ENCODE assay signal across 1 cellular context in genomic region chr17:50684612-50685333, GRCh38.
TF ChIP-seq lines count a peak whose summit lies in the region.

No MANE protein-coding gene starts in this region.

TF ChIP-seq in HepG2, 621 proteins besides CTCF, POLR2A, EP300 and RAD21 (continued from another document and continues in another):
- TF ChIP-seq REST (IDR thresholded peaks at IDR 0.05; ENCODE audit: borderline replicate concordance in 1 of 2, low read depth in 1 of 2, low read length in 2 of 2) (peak in 1 of 2 experiments; percentile 74; a peak in 1 of 4 replicates), TCF7L2 (IDR thresholded peaks at IDR 0.05; ENCODE audit: low read depth, low read length) (no peak), RCOR2 (CRISPR knock-in tag; IDR thresholded peaks at IDR 0.05) (peak; percentile 94), KMT2B (CRISPR knock-in tag; IDR thresholded peaks at IDR 0.05) (peak; percentile 78), SIX4 (CRISPR knock-in tag; IDR thresholded peaks at IDR 0.05) (peak; percentile 100), MBD4 (IDR thresholded peaks at IDR 0.05; ENCODE audit: borderline replicate concordance, low read length) (no peak; the same call in 1 of the 2 replicates), LCORL (IDR thresholded peaks at IDR 0.05) (no peak), LCORL (CRISPR knock-in tag; IDR thresholded peaks at IDR 0.05) (peak; percentile 99), ZNF18 (CRISPR knock-in tag; IDR thresholded peaks at IDR 0.05; ENCODE audit: insufficient replicate concordance) (peak; percentile 93), PLSCR1 (CRISPR knock-in tag; IDR thresholded peaks at IDR 0.05; ENCODE audit: borderline replicate concordance) (no peak), ZNF660 (CRISPR knock-in tag; IDR thresholded peaks at IDR 0.05; ENCODE audit: borderline replicate concordance, low read depth) (no peak), SYNCRIP (IDR thresholded peaks at IDR 0.05; ENCODE audit: insufficient read depth, low read depth, low read length) (no peak), MTF2 (CRISPR knock-in tag; IDR thresholded peaks at IDR 0.05; ENCODE audit: borderline replicate concordance) (no peak; the same call in 1 of the 2 replicates), FOXC1 (CRISPR knock-in tag; IDR thresholded peaks at IDR 0.05; ENCODE audit: borderline replicate concordance) (peak; percentile 85; the same call in 1 of the 2 replicates), HIC2 (CRISPR knock-in tag; IDR thresholded peaks at IDR 0.05; ENCODE audit: low read depth) (peak; percentile 93), SMAD9 (CRISPR knock-in tag; IDR thresholded peaks at IDR 0.05) (no peak), FOXP1 (IDR thresholded peaks at IDR 0.05) (peak; percentile 65; the same call in 1 of the 2 replicates), FOXP1 (CRISPR knock-in tag; IDR thresholded peaks at IDR 0.05) (peak; percentile 93), ZNF577 (CRISPR knock-in tag; IDR thresholded peaks at IDR 0.05; ENCODE audit: borderline replicate concordance, low read depth) (no peak), XBP1 (CRISPR knock-in tag; IDR thresholded peaks at IDR 0.05) (0 out of 2 replicates have a peak, but pooled peaks have one; percentile 16), ZNF562 (CRISPR knock-in tag; IDR thresholded peaks at IDR 0.05; ENCODE audit: borderline replicate concordance) (no peak), ZSCAN9 (CRISPR knock-in tag; IDR thresholded peaks at IDR 0.05; ENCODE audit: borderline replicate concordance) (peak; percentile 95), HNF4G (IDR thresholded peaks at IDR 0.05; ENCODE audit: borderline replicate concordance, low read depth, low read length) (peak; percentile 95), HNF4G (CRISPR knock-in tag; IDR thresholded peaks at IDR 0.05; ENCODE audit: borderline replicate concordance, low read depth) (peak; percentile 96), ZMYM3 (CRISPR knock-in tag; IDR thresholded peaks at IDR 0.05) (peak; percentile 100), NFKBIZ (CRISPR knock-in tag; IDR thresholded peaks at IDR 0.05) (peak; percentile 86; the same call in 1 of the 2 replicates), MTA1 (CRISPR knock-in tag; IDR thresholded peaks at IDR 0.05; ENCODE audit: borderline replicate concordance) (peak; percentile 98), KDM2A (CRISPR knock-in tag; IDR thresholded peaks at IDR 0.05; ENCODE audit: borderline replicate concordance, low read depth) (peak; percentile 95), KLF11 (CRISPR knock-in tag; IDR thresholded peaks at IDR 0.05) (peak; percentile 92; the same call in 1 of the 2 replicates), ZNF713 (CRISPR knock-in tag; IDR thresholded peaks at IDR 0.05) (0 out of 2 replicates have a peak, but pooled peaks have one; percentile 4), ZBTB2 (CRISPR knock-in tag; IDR thresholded peaks at IDR 0.05; ENCODE audit: low read depth) (no peak), KAT7 (CRISPR knock-in tag; IDR thresholded peaks at IDR 0.05; ENCODE audit: borderline replicate concordance) (peak; percentile 98), NFIC (IDR thresholded peaks at IDR 0.05; ENCODE audit: low read length) (peak; percentile 83; the same call in 1 of the 2 replicates), RBAK (CRISPR knock-in tag; IDR thresholded peaks at IDR 0.05) (no peak), ZNF430 (CRISPR knock-in tag; IDR thresholded peaks at IDR 0.05) (peak; percentile 99), ZNF564 (CRISPR knock-in tag; IDR thresholded peaks at IDR 0.05) (no peak), SIN3A (IDR thresholded peaks at IDR 0.05; ENCODE audit: borderline replicate concordance, low read depth, low read length) (peak; percentile 70; the same call in 1 of the 2 replicates), ELF4 (CRISPR knock-in tag; IDR thresholded peaks at IDR 0.05; ENCODE audit: borderline replicate concordance) (peak; percentile 91; the same call in 1 of the 2 replicates), SP140L (CRISPR knock-in tag; IDR thresholded peaks at IDR 0.05; ENCODE audit: borderline replicate concordance) (peak; percentile 64; the same call in 1 of the 2 replicates), TBX3 (IDR thresholded peaks at IDR 0.05; ENCODE audit: borderline replicate concordance) (peak; percentile 73; the same call in 1 of the 2 replicates), SP4 (CRISPR knock-in tag; IDR thresholded peaks at IDR 0.05) (peak; percentile 57; the same call in 1 of the 2 replicates), GPN1 (CRISPR knock-in tag; IDR thresholded peaks at IDR 0.05; ENCODE audit: borderline replicate concordance) (no peak), MYC (CRISPR knock-in tag; IDR thresholded peaks at IDR 0.05; ENCODE audit: borderline replicate concordance) (peak; percentile 85; the same call in 1 of the 2 replicates)
- TF ChIP-seq, protein P1, sequence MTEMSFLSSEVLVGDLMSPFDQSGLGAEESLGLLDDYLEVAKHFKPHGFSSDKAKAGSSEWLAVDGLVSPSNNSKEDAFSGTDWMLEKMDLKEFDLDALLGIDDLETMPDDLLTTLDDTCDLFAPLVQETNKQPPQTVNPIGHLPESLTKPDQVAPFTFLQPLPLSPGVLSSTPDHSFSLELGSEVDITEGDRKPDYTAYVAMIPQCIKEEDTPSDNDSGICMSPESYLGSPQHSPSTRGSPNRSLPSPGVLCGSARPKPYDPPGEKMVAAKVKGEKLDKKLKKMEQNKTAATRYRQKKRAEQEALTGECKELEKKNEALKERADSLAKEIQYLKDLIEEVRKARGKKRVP (CRISPR knock-in tag; IDR thresholded peaks at IDR 0.05): peak in 1 of 2 experiments; percentile 83; a peak in 2 of 4 replicates
- TF ChIP-seq, protein P2, sequence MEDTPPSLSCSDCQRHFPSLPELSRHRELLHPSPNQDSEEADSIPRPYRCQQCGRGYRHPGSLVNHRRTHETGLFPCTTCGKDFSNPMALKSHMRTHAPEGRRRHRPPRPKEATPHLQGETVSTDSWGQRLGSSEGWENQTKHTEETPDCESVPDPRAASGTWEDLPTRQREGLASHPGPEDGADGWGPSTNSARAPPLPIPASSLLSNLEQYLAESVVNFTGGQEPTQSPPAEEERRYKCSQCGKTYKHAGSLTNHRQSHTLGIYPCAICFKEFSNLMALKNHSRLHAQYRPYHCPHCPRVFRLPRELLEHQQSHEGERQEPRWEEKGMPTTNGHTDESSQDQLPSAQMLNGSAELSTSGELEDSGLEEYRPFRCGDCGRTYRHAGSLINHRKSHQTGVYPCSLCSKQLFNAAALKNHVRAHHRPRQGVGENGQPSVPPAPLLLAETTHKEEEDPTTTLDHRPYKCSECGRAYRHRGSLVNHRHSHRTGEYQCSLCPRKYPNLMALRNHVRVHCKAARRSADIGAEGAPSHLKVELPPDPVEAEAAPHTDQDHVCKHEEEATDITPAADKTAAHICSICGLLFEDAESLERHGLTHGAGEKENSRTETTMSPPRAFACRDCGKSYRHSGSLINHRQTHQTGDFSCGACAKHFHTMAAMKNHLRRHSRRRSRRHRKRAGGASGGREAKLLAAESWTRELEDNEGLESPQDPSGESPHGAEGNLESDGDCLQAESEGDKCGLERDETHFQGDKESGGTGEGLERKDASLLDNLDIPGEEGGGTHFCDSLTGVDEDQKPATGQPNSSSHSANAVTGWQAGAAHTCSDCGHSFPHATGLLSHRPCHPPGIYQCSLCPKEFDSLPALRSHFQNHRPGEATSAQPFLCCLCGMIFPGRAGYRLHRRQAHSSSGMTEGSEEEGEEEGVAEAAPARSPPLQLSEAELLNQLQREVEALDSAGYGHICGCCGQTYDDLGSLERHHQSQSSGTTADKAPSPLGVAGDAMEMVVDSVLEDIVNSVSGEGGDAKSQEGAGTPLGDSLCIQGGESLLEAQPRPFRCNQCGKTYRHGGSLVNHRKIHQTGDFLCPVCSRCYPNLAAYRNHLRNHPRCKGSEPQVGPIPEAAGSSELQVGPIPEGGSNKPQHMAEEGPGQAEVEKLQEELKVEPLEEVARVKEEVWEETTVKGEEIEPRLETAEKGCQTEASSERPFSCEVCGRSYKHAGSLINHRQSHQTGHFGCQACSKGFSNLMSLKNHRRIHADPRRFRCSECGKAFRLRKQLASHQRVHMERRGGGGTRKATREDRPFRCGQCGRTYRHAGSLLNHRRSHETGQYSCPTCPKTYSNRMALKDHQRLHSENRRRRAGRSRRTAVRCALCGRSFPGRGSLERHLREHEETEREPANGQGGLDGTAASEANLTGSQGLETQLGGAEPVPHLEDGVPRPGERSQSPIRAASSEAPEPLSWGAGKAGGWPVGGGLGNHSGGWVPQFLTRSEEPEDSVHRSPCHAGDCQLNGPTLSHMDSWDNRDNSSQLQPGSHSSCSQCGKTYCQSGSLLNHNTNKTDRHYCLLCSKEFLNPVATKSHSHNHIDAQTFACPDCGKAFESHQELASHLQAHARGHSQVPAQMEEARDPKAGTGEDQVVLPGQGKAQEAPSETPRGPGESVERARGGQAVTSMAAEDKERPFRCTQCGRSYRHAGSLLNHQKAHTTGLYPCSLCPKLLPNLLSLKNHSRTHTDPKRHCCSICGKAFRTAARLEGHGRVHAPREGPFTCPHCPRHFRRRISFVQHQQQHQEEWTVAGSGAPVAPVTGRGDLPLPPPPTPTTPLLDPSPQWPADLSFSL (CRISPR knock-in tag; IDR thresholded peaks at IDR 0.05): peak; percentile 67; the same call in 1 of the 2 replicates
- TF ChIP-seq, protein P3, sequence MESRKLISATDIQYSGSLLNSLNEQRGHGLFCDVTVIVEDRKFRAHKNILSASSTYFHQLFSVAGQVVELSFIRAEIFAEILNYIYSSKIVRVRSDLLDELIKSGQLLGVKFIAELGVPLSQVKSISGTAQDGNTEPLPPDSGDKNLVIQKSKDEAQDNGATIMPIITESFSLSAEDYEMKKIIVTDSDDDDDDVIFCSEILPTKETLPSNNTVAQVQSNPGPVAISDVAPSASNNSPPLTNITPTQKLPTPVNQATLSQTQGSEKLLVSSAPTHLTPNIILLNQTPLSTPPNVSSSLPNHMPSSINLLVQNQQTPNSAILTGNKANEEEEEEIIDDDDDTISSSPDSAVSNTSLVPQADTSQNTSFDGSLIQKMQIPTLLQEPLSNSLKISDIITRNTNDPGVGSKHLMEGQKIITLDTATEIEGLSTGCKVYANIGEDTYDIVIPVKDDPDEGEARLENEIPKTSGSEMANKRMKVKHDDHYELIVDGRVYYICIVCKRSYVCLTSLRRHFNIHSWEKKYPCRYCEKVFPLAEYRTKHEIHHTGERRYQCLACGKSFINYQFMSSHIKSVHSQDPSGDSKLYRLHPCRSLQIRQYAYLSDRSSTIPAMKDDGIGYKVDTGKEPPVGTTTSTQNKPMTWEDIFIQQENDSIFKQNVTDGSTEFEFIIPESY (CRISPR knock-in tag; IDR thresholded peaks at IDR 0.05): peak; percentile 41; the same call in 1 of the 2 replicates
